Comparison of ENCODE assay signal across 8 cellular contexts in genomic region chr13:44918323-44919102, GRCh38.
DNase-seq lines count a peak whose midpoint lies in the region; ATAC-seq and TF ChIP-seq lines count a peak whose summit lies in the region.

No MANE protein-coding gene starts in this region.

- peak overlapping the region; percentile 81 for H3K27ac ChIP-seq in HL-60 (replicated peaks)
- peak overlapping the region; percentile 85 to 98 (median 91) for H3K27ac ChIP-seq in Peyer's patch

- peak overlapping the region; percentile 64 for H3K4me3 ChIP-seq in HL-60 (replicated peaks; ENCODE audit: insufficient read depth, low read length)
- peak overlapping the region; percentile 50 to 61 (median 55) for H3K4me3 ChIP-seq in Peyer's patch
- peak overlapping the region; percentile 66 for H3K4me3 ChIP-seq in fibroblast of the aortic adventitia (ENCODE audit: low read depth, low read length)

- ATAC-seq in GM19467 (IDR thresholded peaks at IDR 0.05; ENCODE audit: unreplicated experiment) = peak; percentile 79
- ATAC-seq in natural killer cell treated with Interleukin-12 subunit alpha and Interleukin-12 subunit beta and Interleukin-15 and Interleukin-18, amount 100 ng/mL, for 72 hours = peak; percentile 92
- peak; percentile 83 for ATAC-seq in stimulated activated naive CD8-positive, alpha-beta T cell treated with anti-CD3 and anti-CD28 coated beads, Interleukin-15, Interleukin-2, amounts not matched to agents 100 U/mL and 50 U/mL, for 24 hours

- H3K4me1 Mint-ChIP-seq in natural killer cell treated with Interleukin-12 subunit alpha and Interleukin-12 subunit beta and Interleukin-15 and Interleukin-18, amount 100 ng/mL, for 72 hours (ENCODE audit: low read depth in 2 of 2) = no peaks in the 10 kb centered on the region

- DNase-seq in Caki2 (ENCODE audit: low read depth) (peak; percentile 93), HL-60 (ENCODE audit: low read depth in 1 of 2, low spot score in 1 of 2) (peak in 1 of 2 experiments; percentile 94), Peyer's patch (peak; percentile 84 to 95 (median 90)), activated T-helper 1 cell treated with Interleukin-2 at 50 U/mL for 16 hours (ENCODE audit: low read depth) (peak; percentile 66), fibroblast of the aortic adventitia (ENCODE audit: low read depth) (peak; percentile 96)
- peak; percentile 89 for DNase-seq in natural killer cell treated with Interleukin-12 subunit alpha and Interleukin-12 subunit beta and Interleukin-15 and Interleukin-18, amount 100 ng/mL, for 72 hours (ENCODE audit: low spot score)
- peak; percentile 82 for DNase-seq in stimulated activated naive CD8-positive, alpha-beta T cell treated with anti-CD3 and anti-CD28 coated beads, Interleukin-15, Interleukin-2, amounts not matched to agents 100 U/mL and 50 U/mL, for 24 hours

- H3K9me3 ChIP-seq in Peyer's patch = no peaks in the 10 kb centered on the region

- no peaks in the 10 kb centered on the region for H3K9me3 Mint-ChIP-seq in natural killer cell treated with Interleukin-12 subunit alpha and Interleukin-12 subunit beta and Interleukin-15 and Interleukin-18, amount 100 ng/mL, for 72 hours

- H3K27me3 Mint-ChIP-seq in natural killer cell treated with Interleukin-12 subunit alpha and Interleukin-12 subunit beta and Interleukin-15 and Interleukin-18, amount 100 ng/mL, for 72 hours = peaks cover 0 to 5% of the 10 kb centered on the region in 2 donors

- H3K36me3 ChIP-seq in Peyer's patch = no peaks in the 10 kb centered on the region

- H3K27me3 ChIP-seq in HL-60 (ENCODE audit: insufficient read depth, poor library complexity, severe bottlenecking) = no peaks in the 10 kb centered on the region
- no peaks in the 10 kb centered on the region for H3K27me3 ChIP-seq in Peyer's patch

- peaks cover 0 to 6% (median 3%) of the 10 kb centered on the region in 4 donors for H3K4me1 ChIP-seq in Peyer's patch

- in situ Hi-C loops in Caki2 (cut with HindIII; ENCODE audit: low pct_unique_long_range_greater_than_20kb, low sequenced_read_pairs) = no loop called here

- no peak overlapping the region for H3K4me3 Mint-ChIP-seq in natural killer cell treated with Interleukin-12 subunit alpha and Interleukin-12 subunit beta and Interleukin-15 and Interleukin-18, amount 100 ng/mL, for 72 hours

- H3K27ac Mint-ChIP-seq in natural killer cell treated with Interleukin-12 subunit alpha and Interleukin-12 subunit beta and Interleukin-15 and Interleukin-18, amount 100 ng/mL, for 72 hours = no peak overlapping the region

- H3K36me3 Mint-ChIP-seq in natural killer cell treated with Interleukin-12 subunit alpha and Interleukin-12 subunit beta and Interleukin-15 and Interleukin-18, amount 100 ng/mL, for 72 hours = no peaks in the 10 kb centered on the region

- peak; percentile 17 to 31 for TF ChIP-seq POLR2A in Peyer's patch (IDR thresholded peaks at IDR 0.05)

- TF ChIP-seq CTCF in HL-60 (IDR thresholded peaks at IDR 0.05; ENCODE audit: insufficient read depth, low read length) (peak; percentile 79), Peyer's patch (IDR thresholded peaks at IDR 0.05) (peak; percentile 69 to 95 (median 88)), fibroblast of the aortic adventitia (IDR thresholded peaks at IDR 0.05; ENCODE audit: insufficient read depth, low read length) (peak; percentile 84)
